28 cellular contexts compared by ENCODE assay signal in the genomic region with DNA sequence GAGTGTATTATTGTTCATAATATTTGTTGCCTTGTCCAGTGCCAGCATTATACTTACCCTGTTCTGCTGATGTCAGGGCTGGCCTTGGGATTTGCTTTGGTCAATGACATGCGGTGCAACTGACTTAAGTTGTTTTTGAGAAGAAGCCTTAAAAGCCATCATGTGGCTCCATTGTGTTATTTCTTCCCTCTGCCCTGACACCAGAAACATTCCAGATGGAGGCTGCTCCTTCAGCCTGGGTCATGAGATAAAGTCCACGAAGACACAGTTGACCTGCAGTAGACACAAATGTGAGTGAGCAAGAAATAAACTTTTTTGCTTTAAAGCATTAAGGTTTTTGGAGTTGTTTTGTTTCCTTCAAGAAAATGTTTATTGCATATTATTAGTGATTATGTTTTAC.
"Had no signal": no experiment of that assay in that cellular context is flagged by ENCODE, and none has a peak within 500 bp of the region (broad histone marks: within the 10 kb centered on the region; RNA-seq: fewer than 3 reads in every experiment).

No MANE protein-coding gene starts in this region.

- H3K36me3 Mint-ChIP-seq: activated CD8-positive, alpha-beta memory T cell treated with anti-CD3 and anti-CD28 coated beads, Interleukin-2, amount 10 ng/mL, durations not matched to agents 7 days and 5 days; activated naive CD4-positive, alpha-beta T cell treated with anti-CD3 and anti-CD28 coated beads, Interleukin-2, amount 10 ng/mL, durations not matched to agents 7 days and 5 days; activated naive CD8-positive, alpha-beta T cell; brain had no signal

- H3K27me3 Mint-ChIP-seq: activated CD4-positive, alpha-beta memory T cell treated with anti-CD3 and anti-CD28 coated beads, Interleukin-2, amount 10 ng/mL, durations not matched to agents 7 days and 5 days had no signal

- H3K27ac Mint-ChIP-seq: activated CD4-positive, alpha-beta memory T cell treated with anti-CD3 and anti-CD28 coated beads, Interleukin-2, amount 10 ng/mL, durations not matched to agents 7 days and 5 days; activated CD8-positive, alpha-beta memory T cell treated with anti-CD3 and anti-CD28 coated beads, Interleukin-2, amount 10 ng/mL, durations not matched to agents 7 days and 5 days; activated naive CD4-positive, alpha-beta T cell treated with anti-CD3 and anti-CD28 coated beads, Interleukin-2, amount 10 ng/mL, durations not matched to agents 7 days and 5 days; activated naive CD8-positive, alpha-beta T cell; activated naive CD8-positive, alpha-beta T cell treated with anti-CD3 and anti-CD28 coated beads, Interleukin-2, amount 50 U/mL, for 24 hours; brain had no signal

- H3K4me3 Mint-ChIP-seq: activated CD4-positive, alpha-beta memory T cell treated with anti-CD3 and anti-CD28 coated beads, Interleukin-2, amount 10 ng/mL, durations not matched to agents 7 days and 5 days; activated CD8-positive, alpha-beta memory T cell treated with anti-CD3 and anti-CD28 coated beads, Interleukin-2, amount 10 ng/mL, durations not matched to agents 7 days and 5 days; activated naive CD4-positive, alpha-beta T cell treated with anti-CD3 and anti-CD28 coated beads, Interleukin-2, amount 10 ng/mL, durations not matched to agents 7 days and 5 days; activated naive CD8-positive, alpha-beta T cell; activated naive CD8-positive, alpha-beta T cell treated with anti-CD3 and anti-CD28 coated beads, Interleukin-2, amount 50 U/mL, for 24 hours; brain had no signal

- ATAC-seq: activated CD8-positive, alpha-beta memory T cell treated with anti-CD3 and anti-CD28 coated beads, Interleukin-2, amount 10 ng/mL, durations not matched to agents 7 days and 5 days; activated naive CD8-positive, alpha-beta T cell treated with anti-CD3 and anti-CD28 coated beads, Interleukin-2, amount 50 U/mL, for 24 hours had no signal

- H3K9me3 Mint-ChIP-seq: activated CD4-positive, alpha-beta memory T cell treated with anti-CD3 and anti-CD28 coated beads, Interleukin-2, amount 10 ng/mL, durations not matched to agents 7 days and 5 days; activated naive CD4-positive, alpha-beta T cell treated with anti-CD3 and anti-CD28 coated beads, Interleukin-2, amount 10 ng/mL, durations not matched to agents 7 days and 5 days; activated naive CD8-positive, alpha-beta T cell treated with anti-CD3 and anti-CD28 coated beads, Interleukin-2, amount 50 U/mL, for 24 hours had no signal

- H3K27ac ChIP-seq: WERI-Rb-1 had no signal

- H3K4me1 Mint-ChIP-seq: activated naive CD4-positive, alpha-beta T cell treated with anti-CD3 and anti-CD28 coated beads, Interleukin-2, amount 10 ng/mL, durations not matched to agents 7 days and 5 days; brain had no signal

- H3K36me3 ChIP-seq: WERI-Rb-1 had no signal

- DNase-seq: activated CD4-positive, alpha-beta memory T cell treated with anti-CD3 and anti-CD28 coated beads, Interleukin-2, amount 10 ng/mL, durations not matched to agents 7 days and 5 days; activated CD4-positive, alpha-beta T cell treated with anti-CD3 and anti-CD28 coated beads for 1 hour; activated CD4-positive, alpha-beta T cell treated with anti-CD3 and anti-CD28 coated beads for 48 hours; activated CD4-positive, CD25-positive, alpha-beta regulatory T cell; activated CD8-positive, alpha-beta memory T cell treated with anti-CD3 and anti-CD28 coated beads for 24 hours; activated CD8-positive, alpha-beta memory T cell treated with anti-CD3 and anti-CD28 coated beads, Interleukin-2, amount 10 ng/mL, durations not matched to agents 7 days and 5 days; activated CD8-positive, alpha-beta memory T cell treated with anti-CD3 and anti-CD28 coated beads, Interleukin-2, amount 50 U/mL, for 48 hours; activated effector memory CD4-positive, alpha-beta T cell treated with Interleukin-2 at 50 U/mL for 16 hours; activated naive CD4-positive, alpha-beta T cell treated with anti-CD3 and anti-CD28 coated beads, Interleukin-2, amount 10 ng/mL, durations not matched to agents 7 days and 5 days; activated naive CD8-positive, alpha-beta T cell treated with anti-CD3 and anti-CD28 coated beads, Interleukin-2, amount 50 U/mL, for 24 hours; activated T-cell treated with anti-CD3 and anti-CD28 coated beads, Interleukin-2, amount 50 U/mL, for 48 hours; anterior cingulate cortex; central memory CD4-positive, alpha-beta T cell; KG1; NCI-H1092 treated with DMSO at 0.1 percent for 48 hours; NCI-H1417; NCI-H146; NCI-H187 treated with DMSO at 0.1 percent for 48 hours; NCI-H2081 treated with DMSO at 0.1 percent for 48 hours; NCI-H446 treated with DMSO at 0.1 percent for 48 hours; NCI-H524; Right ventricle myocardium superior; SW 1271; T-helper 1 cell; T1000; WERI-Rb-1 had no signal
